Comparison of ENCODE assay signal across 8 cellular contexts in genomic region chr16:15643453-15644305, GRCh38.
DNase-seq lines count a peak whose midpoint lies in the region; ATAC-seq and TF ChIP-seq lines count a peak whose summit lies in the region.

No MANE protein-coding gene starts in this region.

- ATAC-seq in HG03521 (IDR thresholded peaks at IDR 0.05; ENCODE audit: unreplicated experiment) (no peak), HG03139 (IDR thresholded peaks at IDR 0.05; ENCODE audit: unreplicated experiment) (no peak)

- peak; percentile 67 for TF ChIP-seq POLR2A in erythroblast (IDR thresholded peaks at IDR 0.05; ENCODE audit: low read length)

- H3K4me3 ChIP-seq in mucosa of stomach (ENCODE audit: low read length), result peak overlapping the region; percentile 98

- no peaks in the 10 kb centered on the region for H3K36me3 ChIP-seq in mucosa of stomach (ENCODE audit: control insufficient read depth, insufficient read depth, low read length)

- peak overlapping the region; percentile 100 for H3K9ac ChIP-seq in mucosa of stomach (ENCODE audit: low read length)

- no peaks in the 10 kb centered on the region for H3K9me3 ChIP-seq in mucosa of stomach (ENCODE audit: control insufficient read depth, low read length)

- H3K4me1 ChIP-seq in mucosa of stomach (ENCODE audit: control insufficient read depth, insufficient read depth, low read length), result peaks cover 26% of the 10 kb centered on the region

- DNase-seq in CMK (ENCODE audit: low read depth) (peak; percentile 34), HCEC 1CT (peak; percentile 74), NCI-H446 (lab: John Stamatoyannopoulos, UW) (peak; percentile 71 to 72), erythroblast (lab: John Stamatoyannopoulos, UW) (peak; percentile 78 to 85)
- peak; percentile 18 to 36 for DNase-seq in activated CD4-positive, alpha-beta T cell treated with anti-CD3 and anti-CD28 coated beads, Interleukin-2, amount 50 U/mL, for 48 hours

- no peaks in the 10 kb centered on the region for H3K27me3 ChIP-seq in mucosa of stomach (ENCODE audit: control insufficient read depth, insufficient read depth, low read length)

Comparison
In these comparisons a context has a peak if more than half of its experiments do, and no peak if none do; other contexts are left out.
1. DNase-seq: peak in every context shown above with its lines; median percentile 82 in erythroblast; 74 in HCEC 1CT; 72 in NCI-H446; 34 in CMK; 27 in activated CD4-positive, alpha-beta T cell treated with anti-CD3 and anti-CD28 coated beads, Interleukin-2, amount 50 U/mL, for 48 hours.